In genomic region chr9:124511891-124512805, GRCh38 we compare ENCODE assay signal across 21 cellular contexts. TPM values are rescaled to one million over a fixed set of nuclear protein-coding genes. Genes with fewer than 3 reads are reported as not detected.
DNase-seq lines count a peak whose midpoint lies in the region; ATAC-seq and TF ChIP-seq lines count a peak whose summit lies in the region.
"Had no signal": no experiment of that assay in that cellular context is flagged by ENCODE, and none has a peak within 500 bp of the region (broad histone marks: within the 10 kb centered on the region; RNA-seq: fewer than 3 reads in every experiment).

No MANE protein-coding gene starts in this region.

- H3K79me2 ChIP-seq in SK-N-SH (ENCODE audit: insufficient read depth) (no peaks in the 10 kb centered on the region), osteoblast (ENCODE audit: insufficient read depth, low read length) (no peaks in the 10 kb centered on the region)

- TF ChIP-seq RAD21 in SK-N-SH (IDR thresholded peaks at IDR 0.05; ENCODE audit: low read length): no peak

- H2AFZ ChIP-seq in SK-N-SH (ENCODE audit: low read depth) (no peak overlapping the region), osteoblast (ENCODE audit: low read length) (no peak overlapping the region)

- no peaks in the 10 kb centered on the region for H3K9me3 Mint-ChIP-seq in osteocyte (ENCODE audit: unreplicated experiment)
- H3K9me3 Mint-ChIP-seq: activated CD4-positive, alpha-beta T cell treated with anti-CD3 and anti-CD28 coated beads, Interleukin-2, amount 10 ng/mL, durations not matched to agents 24 days and 14 days; nephron had no signal

- intact Hi-C loops in head of caudate nucleus (cut with DNase I): no loop called here

- no peak overlapping the region for H3K27ac Mint-ChIP-seq in osteocyte (ENCODE audit: unreplicated experiment)
- H3K27ac Mint-ChIP-seq: activated CD4-positive, alpha-beta T cell treated with anti-CD3 and anti-CD28 coated beads, Interleukin-2, amount 10 ng/mL, durations not matched to agents 24 days and 14 days; activated naive CD8-positive, alpha-beta T cell had no signal

- H3K27me3 ChIP-seq in SK-N-SH (ENCODE audit: insufficient read depth): no peaks in the 10 kb centered on the region
- peaks cover 21% of the 10 kb centered on the region for H3K27me3 ChIP-seq in osteoblast (ENCODE audit: insufficient read depth, low read length)

- no peaks in the 10 kb centered on the region for H3K4me1 Mint-ChIP-seq in osteocyte (ENCODE audit: unreplicated experiment)

- TF ChIP-seq CTCF in GM13976 (IDR thresholded peaks at IDR 0.05; ENCODE audit: borderline replicate concordance, control extremely low read depth, extremely low read depth, insufficient read depth, missing control alignments) (no peak), SK-N-SH (IDR thresholded peaks at IDR 0.05) (no peak), osteoblast (IDR thresholded peaks at IDR 0.05; ENCODE audit: extremely low read depth, low read depth, low read length) (no peak), osteocyte (IDR thresholded peaks at IDR 0.05) (no peak)

- H3K4me2 ChIP-seq in SK-N-SH (no peak overlapping the region), osteoblast (ENCODE audit: insufficient read depth, low read length) (no peak overlapping the region)

- TF ChIP-seq EP300 in SK-N-SH (IDR thresholded peaks at IDR 0.05; ENCODE audit: borderline replicate concordance in 1 of 2, low read depth in 1 of 2, low read length in 1 of 2): peak in 1 of 2 experiments; percentile 43; a peak in 1 of 4 replicates

- no peaks in the 10 kb centered on the region for H3K9me3 ChIP-seq in SK-N-SH
- H3K9me3 ChIP-seq in osteoblast (ENCODE audit: low read depth, low read length): no peaks in the 10 kb centered on the region
- H3K9me3 ChIP-seq: HAP-1 had no signal

- no peaks in the 10 kb centered on the region for H3K36me3 ChIP-seq in SK-N-SH (replicated peaks in 1 of 2; ENCODE audit: control insufficient read depth in 1 of 2, insufficient read depth in 2 of 2, low read length in 1 of 2)
- H3K36me3 ChIP-seq in osteoblast (ENCODE audit: insufficient read depth, low read length): no peaks in the 10 kb centered on the region
- H3K36me3 ChIP-seq: brain microvascular endothelial cell, HAP-1 had no signal

- in situ Hi-C loops in GM13976 (cut with MboI; ENCODE audit: low sequenced_read_pairs, unreplicated experiment): no loop called here

- no peak overlapping the region for H3K4me3 Mint-ChIP-seq in osteocyte (ENCODE audit: unreplicated experiment)
- H3K4me3 Mint-ChIP-seq: activated CD4-positive, alpha-beta T cell treated with anti-CD3 and anti-CD28 coated beads, Interleukin-2, amount 10 ng/mL, durations not matched to agents 24 days and 14 days; activated naive CD8-positive, alpha-beta T cell; nephron had no signal

- CTCF ChIA-PET in SK-N-SH (lab: Yijun Ruan, JAX): interaction anchor here (0.6 to 5.0 kb wide), 14 partner anchors 11 to 121 kb away, joined by 3 to 21 read pairs (median 3); no protein-coding TSS in a partner anchor

- no peak overlapping the region for H3K9ac ChIP-seq in SK-N-SH

- H3K9me2 ChIP-seq in SK-N-SH: no peaks in the 10 kb centered on the region

- ATAC-seq in HG02852 (IDR thresholded peaks at IDR 0.05; ENCODE audit: unreplicated experiment): no peak

- H3F3A ChIP-seq in SK-N-SH (replicated peaks; ENCODE audit: insufficient read depth): no peaks in the 10 kb centered on the region

- DNase-seq in GM13976 (ENCODE audit: low spot score): peak; percentile 43
- peak; percentile 96 for DNase-seq in SK-N-SH
- peak; percentile 86 to 93 for DNase-seq in erythroblast (lab: John Stamatoyannopoulos, UW)
- peak; percentile 62 for DNase-seq in osteoblast (ENCODE audit: insufficient read length, low spot score, missing footprints)
- DNase-seq in NCI-H2029 (lab: John Stamatoyannopoulos, UW): no peak
- DNase-seq in head of caudate nucleus: no peak
- DNase-seq in osteocyte (ENCODE audit: extremely low spot score, unreplicated experiment): no peak
- DNase-seq: activated CD4-positive, alpha-beta T cell treated with anti-CD3 and anti-CD28 coated beads, Interleukin-2, amount 10 ng/mL, durations not matched to agents 24 days and 14 days; brain microvascular endothelial cell; EL; mammary epithelial cell; MV-4-11; NCI-H748 treated with DMSO at 0.1 percent for 48 hours; RPMI8226; substantia nigra had no signal

- no peaks in the 10 kb centered on the region for H3K36me3 Mint-ChIP-seq in osteocyte (ENCODE audit: unreplicated experiment)
- H3K36me3 Mint-ChIP-seq: activated naive CD8-positive, alpha-beta T cell had no signal

- H3K4me3 ChIP-seq in SK-N-SH (ENCODE audit: low read depth in 2 of 2, low read length in 1 of 2) (no peak overlapping the region), osteoblast (ENCODE audit: insufficient read depth, low read length) (no peak overlapping the region)
- H3K4me3 ChIP-seq: HAP-1 had no signal

- no peak for TF ChIP-seq POLR2A in erythroblast (IDR thresholded peaks at IDR 0.05; ENCODE audit: low read length)

- H3K27ac ChIP-seq in SK-N-SH (ENCODE audit: low read depth in 2 of 2, low read length in 1 of 2) (peak overlapping the region in 1 of 2 experiments; percentile 61; a peak in 2 of 4 replicates), osteoblast (ENCODE audit: low read depth, low read length) (no peak overlapping the region)
- H3K27ac ChIP-seq: brain microvascular endothelial cell had no signal

- 70% methylated on average over 14 of the region's 23 CpGs for WGBS in SK-N-SH (ENCODE audit: low lambda C conversion rate)

- POLR2A ChIA-PET in SK-N-SH (lab: Yijun Ruan, JAX): interaction anchor here (0.9 to 2.2 kb wide), 2 partner anchors 15 to 25 kb away, joined by 3 to 6 read pairs; no protein-coding TSS in a partner anchor

- peaks cover 5% of the 10 kb centered on the region for H3K27me3 Mint-ChIP-seq in osteocyte (ENCODE audit: unreplicated experiment)
- H3K27me3 Mint-ChIP-seq: activated naive CD8-positive, alpha-beta T cell had no signal

- peaks cover 0 to 31% of the 10 kb centered on the region in 2 experiments; a peak in 2 of 4 replicates for H3K4me1 ChIP-seq in SK-N-SH (ENCODE audit: control insufficient read depth in 1 of 2, insufficient read depth in 2 of 2, low read depth in 1 of 2, low read length in 1 of 2)
- H3K4me1 ChIP-seq in osteoblast (ENCODE audit: insufficient read depth, low read length): no peaks in the 10 kb centered on the region
- H3K4me1 ChIP-seq: HAP-1 had no signal

- H4K20me1 ChIP-seq in SK-N-SH (ENCODE audit: insufficient read depth): no peaks in the 10 kb centered on the region
- H4K20me1 ChIP-seq in osteoblast (ENCODE audit: insufficient read depth, low read length): no peaks in the 10 kb centered on the region

TF ChIP-seq in SK-N-SH, 30 proteins besides CTCF, POLR2A, EP300 and RAD21:
- TF ChIP-seq GATA2 (CRISPR knock-in tag; IDR thresholded peaks at IDR 0.05) (peak; percentile 88), TCF12 (IDR thresholded peaks at IDR 0.05) (no peak), MEF2A (IDR thresholded peaks at IDR 0.05; ENCODE audit: borderline replicate concordance, low read depth) (no peak), CHD2 (IDR thresholded peaks at IDR 0.05; ENCODE audit: low read length, partially characterized antibody) (peak; percentile 44), MXI1 (IDR thresholded peaks at IDR 0.05; ENCODE audit: low read depth, low read length) (peak; percentile 86), IRF3 (IDR thresholded peaks at IDR 0.05; ENCODE audit: low read depth, low read length) (no peak)

RNA-seq across cellular contexts. Expression of gene NR5A1, which starts 4.9 kb away (rescaled TPM):
- not detected in 2 replicates for polyA plus RNA-seq in SK-N-SH (2012; rRNA removed)
- polyA plus RNA-seq in SK-N-SH (2012; cell fraction: cytosol; rRNA removed): not detected in 2 replicates
- 0.02 and 0.09 TPM in 2 replicates for polyA plus RNA-seq in SK-N-SH (2012; cell fraction: nucleus; rRNA removed)
- total RNA-seq in osteoblast (not detected in 2 replicates), osteocyte (not detected in 2 replicates)
- total RNA-seq: activated CD4-positive, alpha-beta T cell treated with anti-CD3 and anti-CD28 coated beads, Interleukin-2, amount 10 ng/mL, durations not matched to agents 24 days and 14 days; mammary epithelial cell; T-helper 2 cell treated with Interferon-gamma antibody and Interleukin-4, amounts not matched to agents 100 ng/mL and 5 ng/mL, for 36 hours had no signal
- polyA plus RNA-seq: BJ, mammary epithelial cell had no signal

Comparison
In these comparisons a context has a peak if more than half of its experiments do, and no peak if none do; other contexts are left out.
1. DNase-seq: peak in GM13976 (single experiment), SK-N-SH (single experiment), erythroblast (2 of 2) and osteoblast (single experiment); none in NCI-H2029 (single experiment), head of caudate nucleus (0 of 42) and osteocyte (single experiment).